In the genomic region with DNA sequence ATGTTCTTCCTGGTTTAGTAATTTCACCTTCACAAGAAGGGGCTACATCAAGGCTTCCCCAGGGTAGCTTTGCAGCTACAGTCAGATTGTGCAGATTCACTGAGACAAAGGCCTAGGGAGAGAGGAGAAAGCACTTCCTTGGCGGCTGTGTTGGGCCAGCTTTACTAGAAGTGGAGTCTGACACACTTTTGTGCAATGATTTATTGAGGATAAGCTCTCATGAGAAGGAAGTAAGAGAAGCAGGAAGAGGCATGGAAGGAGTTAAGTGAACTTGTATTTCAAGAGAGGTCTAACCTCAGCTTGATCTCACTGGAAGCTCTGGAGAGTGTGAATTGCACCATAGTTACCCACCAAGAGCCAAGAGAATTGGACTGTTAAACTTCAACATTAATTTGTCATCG, we compare ENCODE assay signal across 15 cellular contexts.
DNase-seq lines count a peak whose midpoint lies in the region; ATAC-seq and TF ChIP-seq lines count a peak whose summit lies in the region.
"Had no signal": no experiment of that assay in that cellular context is flagged by ENCODE, and none has a peak within 500 bp of the region (broad histone marks: within the 10 kb centered on the region; RNA-seq: fewer than 3 reads in every experiment).

No MANE protein-coding gene starts in this region.

- no peak overlapping the region for H3K14ac ChIP-seq in neuronal stem cell (ENCODE audit: low read length)

- no peak overlapping the region for H3K4me3 ChIP-seq in Panc1 (ENCODE audit: low read depth in 2 of 2, low read length in 2 of 2)
- H3K4me3 ChIP-seq in neuronal stem cell (ENCODE audit: low read length in 2 of 2), result no peak overlapping the region
- H3K4me3 ChIP-seq: A549 had no signal

- POLR2A ChIA-PET in Panc1 (lab: Charles Lee), result no interaction called here

- whole genome bisulfite sequencing in neuronal stem cell (ENCODE audit: extremely low coverage in 2 of 2, insufficient read length in 2 of 2, insufficient replicate concordance in 1 of 2), 2 donors, result no CpG with 5 or more reads among the region's 2 CpGs

- H3K4me1 Mint-ChIP-seq in activated CD8-positive, alpha-beta memory T cell treated with anti-CD3 and anti-CD28 coated beads, Interleukin-2, amount 10 ng/mL, durations not matched to agents 7 days and 5 days, result peaks cover 79% of the 10 kb centered on the region
- H3K4me1 Mint-ChIP-seq in stimulated activated effector memory CD8-positive, alpha-beta T cell treated with anti-CD3 and anti-CD28 coated beads, Interleukin-12 subunit alpha, Interleukin-12 subunit beta, amount 100 ng/mL, for 72 hours, result peaks cover 79% of the 10 kb centered on the region

- in situ Hi-C loops in Panc1 (cut with HindIII; ENCODE audit: low pct_unique_long_range_greater_than_20kb, low sequenced_read_pairs), result no loop called here

- no peak overlapping the region for H4K91ac ChIP-seq in neuronal stem cell (ENCODE audit: low read depth, low read length, poor library complexity)

- H3K36me3 Mint-ChIP-seq in activated CD8-positive, alpha-beta memory T cell treated with anti-CD3 and anti-CD28 coated beads, Interleukin-2, amount 10 ng/mL, durations not matched to agents 7 days and 5 days, result peaks cover 74% of the 10 kb centered on the region
- H3K36me3 Mint-ChIP-seq in stimulated activated effector memory CD8-positive, alpha-beta T cell treated with anti-CD3 and anti-CD28 coated beads, Interleukin-12 subunit alpha, Interleukin-12 subunit beta, amount 100 ng/mL, for 72 hours, result peaks cover 100% of the 10 kb centered on the region

- no peaks in the 10 kb centered on the region for H3K9me3 ChIP-seq in Panc1 (ENCODE audit: control insufficient read depth, insufficient read depth, low read depth, low read length)
- H3K9me3 ChIP-seq in neuronal stem cell (replicated peaks in 1 of 2; ENCODE audit: control insufficient read depth in 2 of 2, insufficient read depth in 1 of 2, low read depth in 1 of 2, low read length in 2 of 2), result peaks cover 0 to 6% of the 10 kb centered on the region in 2 donors
- H3K9me3 ChIP-seq: A549 had no signal

- H2AK5ac ChIP-seq in neuronal stem cell (ENCODE audit: low read depth, low read length), result no peak overlapping the region

- BruUV-seq in Panc1 (replicated peaks; lab: Mats Ljungman, UMichigan), result no TSS peak

- no peak overlapping the region for H3K4me2 ChIP-seq in neuronal stem cell (ENCODE audit: insufficient read depth, low read length, poor library complexity, severe bottlenecking)
- H3K4me2 ChIP-seq: A549 had no signal

- H3K4ac ChIP-seq in neuronal stem cell (ENCODE audit: low read length), result no peak overlapping the region

- H2AFZ ChIP-seq in neuronal stem cell (ENCODE audit: low read length), result no peak overlapping the region

- H3K9me3 Mint-ChIP-seq in activated CD8-positive, alpha-beta memory T cell treated with anti-CD3 and anti-CD28 coated beads, Interleukin-2, amount 10 ng/mL, durations not matched to agents 7 days and 5 days (ENCODE audit: low read depth), result no peaks in the 10 kb centered on the region
- no peaks in the 10 kb centered on the region for H3K9me3 Mint-ChIP-seq in stimulated activated effector memory CD8-positive, alpha-beta T cell treated with anti-CD3 and anti-CD28 coated beads, Interleukin-12 subunit alpha, Interleukin-12 subunit beta, amount 100 ng/mL, for 72 hours
- H3K9me3 Mint-ChIP-seq: endodermal cell had no signal

- CTCF ChIA-PET in activated CD8-positive, alpha-beta memory T cell treated with anti-CD3 and anti-CD28 coated beads, Interleukin-2, amount 10 ng/mL, durations not matched to agents 7 days and 5 days (lab: Charles Lee), result interaction anchor here (1.8 kb wide), 1 partner anchor 8 kb away, joined by 4 read pairs; no protein-coding TSS in a partner anchor
- CTCF ChIA-PET in Panc1 (lab: Charles Lee), result no interaction called here

- ATAC-seq in activated CD8-positive, alpha-beta memory T cell treated with anti-CD3 and anti-CD28 coated beads, Interleukin-2, amount 10 ng/mL, durations not matched to agents 7 days and 5 days, result no peak
- no peak for ATAC-seq in Panc1
- ATAC-seq in esophagus mucosa, result peak; percentile 52
- peak; percentile 44 for ATAC-seq in stimulated activated effector memory CD8-positive, alpha-beta T cell treated with anti-CD3 and anti-CD28 coated beads, Interleukin-12 subunit alpha, Interleukin-12 subunit beta, amount 100 ng/mL, for 72 hours
- ATAC-seq: A549; activated CD4-positive, CD25-positive, alpha-beta regulatory T cell treated with anti-CD3 and anti-CD28 coated beads, Interleukin-2, amount 50 U/mL, for 24 hours had no signal

- no peak overlapping the region for H3K23ac ChIP-seq in neuronal stem cell (ENCODE audit: low read depth, low read length, poor library complexity)

- H3K27me3 ChIP-seq in Panc1 (ENCODE audit: control insufficient read depth, insufficient read depth, low read length) (no peaks in the 10 kb centered on the region), neuronal stem cell (ENCODE audit: control insufficient read depth in 3 of 3, insufficient read depth in 3 of 3, low read depth in 1 of 3, low read length in 3 of 3) (no peaks in the 10 kb centered on the region)

- H3K4me1 ChIP-seq in Panc1 (ENCODE audit: control insufficient read depth, insufficient read depth, low read length), result peaks cover 24% of the 10 kb centered on the region
- H3K4me1 ChIP-seq in neuronal stem cell (ENCODE audit: control insufficient read depth in 2 of 2, insufficient read depth in 1 of 2, low read depth in 1 of 2, low read length in 2 of 2), result peaks cover 7% of the 10 kb centered on the region in 2 donors

- no peak overlapping the region for H2BK12ac ChIP-seq in neuronal stem cell (ENCODE audit: low read length)

- H3K18ac ChIP-seq in neuronal stem cell (ENCODE audit: low read length), result no peak overlapping the region

- no peaks in the 10 kb centered on the region for H3K79me1 ChIP-seq in neuronal stem cell (ENCODE audit: low read depth, low read length)

- DNase-seq in activated CD8-positive, alpha-beta memory T cell treated with anti-CD3 and anti-CD28 coated beads, Interleukin-2, amount 10 ng/mL, durations not matched to agents 7 days and 5 days, result no peak
- no peak for DNase-seq in activated CD8-positive, alpha-beta memory T cell treated with anti-CD3 and anti-CD28 coated beads, Interleukin-2, amount 50 U/mL, for 48 hours
- DNase-seq in Panc1 (ENCODE audit: low read depth, low spot score) (no peak), neuronal stem cell (ENCODE audit: low spot score) (no peak), AG08395 (ENCODE audit: low spot score) (no peak), COLO668 (lab: John Stamatoyannopoulos, UW; ENCODE audit: unreplicated experiment) (no peak)
- DNase-seq in stimulated activated effector memory CD8-positive, alpha-beta T cell treated with anti-CD3 and anti-CD28 coated beads, Interleukin-12 subunit alpha, Interleukin-12 subunit beta, amount 100 ng/mL, for 72 hours (ENCODE audit: low spot score in 2 of 2), result no peak
- DNase-seq: endodermal cell; MM.1S; NCI-H446 treated with DMSO at 0.1 percent for 48 hours; SHP77 treated with DMSO at 0.1 percent for 48 hours; stimulated activated CD4-positive, alpha-beta T cell treated with anti-CD3 and anti-CD28 coated beads, Interleukin-15, amount 100 ng/mL, for 24 hours had no signal

- H3K36me3 ChIP-seq in Panc1 (ENCODE audit: control insufficient read depth, insufficient read depth, low read length), result 0 out of 2 replicates have a peak, but pooled peaks cover 2% of the 10 kb centered on the region
- peaks cover 0 to 83% of the 10 kb centered on the region in 2 donors for H3K36me3 ChIP-seq in neuronal stem cell (replicated peaks in 1 of 2; ENCODE audit: control insufficient read depth in 2 of 2, insufficient read depth in 2 of 2, low read length in 2 of 2)

- no peak for TF ChIP-seq CTCF in Panc1 (IDR thresholded peaks at IDR 0.05)

- H3K27ac ChIP-seq in Panc1 (ENCODE audit: low read length), result peak overlapping the region; percentile 29; the same call in 1 of the 2 replicates
- H3K27ac ChIP-seq in neuronal stem cell (replicated peaks; ENCODE audit: low read length), result no peak overlapping the region

- no peak overlapping the region for H3K9ac ChIP-seq in neuronal stem cell (ENCODE audit: low read depth, low read length, poor library complexity)

- H2BK120ac ChIP-seq in neuronal stem cell (ENCODE audit: low read depth, low read length), result no peak overlapping the region

- no peak overlapping the region for H4K8ac ChIP-seq in neuronal stem cell (ENCODE audit: low read depth, low read length)

- intact Hi-C loops in Panc1 (cut with micrococcal nuclease; ENCODE audit: unreplicated experiment), result no loop called here

- no peaks in the 10 kb centered on the region for H3K27me3 Mint-ChIP-seq in activated CD8-positive, alpha-beta memory T cell treated with anti-CD3 and anti-CD28 coated beads, Interleukin-2, amount 10 ng/mL, durations not matched to agents 7 days and 5 days

- no peak overlapping the region for H2BK5ac ChIP-seq in neuronal stem cell (ENCODE audit: low read length)

- no peak overlapping the region for H2BK15ac ChIP-seq in neuronal stem cell (ENCODE audit: low read length)

- no peak overlapping the region for H3K4me3 Mint-ChIP-seq in activated CD8-positive, alpha-beta memory T cell treated with anti-CD3 and anti-CD28 coated beads, Interleukin-2, amount 10 ng/mL, durations not matched to agents 7 days and 5 days
- H3K4me3 Mint-ChIP-seq in stimulated activated effector memory CD8-positive, alpha-beta T cell treated with anti-CD3 and anti-CD28 coated beads, Interleukin-12 subunit alpha, Interleukin-12 subunit beta, amount 100 ng/mL, for 72 hours, result no peak overlapping the region
- H3K4me3 Mint-ChIP-seq: endodermal cell had no signal

- peak overlapping the region; percentile 9 for H3K27ac Mint-ChIP-seq in activated CD8-positive, alpha-beta memory T cell treated with anti-CD3 and anti-CD28 coated beads, Interleukin-2, amount 10 ng/mL, durations not matched to agents 7 days and 5 days
- peak overlapping the region; percentile 81 for H3K27ac Mint-ChIP-seq in stimulated activated effector memory CD8-positive, alpha-beta T cell treated with anti-CD3 and anti-CD28 coated beads, Interleukin-12 subunit alpha, Interleukin-12 subunit beta, amount 100 ng/mL, for 72 hours
- H3K27ac Mint-ChIP-seq: endodermal cell had no signal

Comparison
In these comparisons a context has a peak if more than half of its experiments do, and no peak if none do; other contexts are left out.
1. ATAC-seq: peak in esophagus mucosa (single experiment) and stimulated activated effector memory CD8-positive, alpha-beta T cell treated with anti-CD3 and anti-CD28 coated beads, Interleukin-12 subunit alpha, Interleukin-12 subunit beta, amount 100 ng/mL, for 72 hours (single experiment); none in activated CD8-positive, alpha-beta memory T cell treated with anti-CD3 and anti-CD28 coated beads, Interleukin-2, amount 10 ng/mL, durations not matched to agents 7 days and 5 days (single experiment) and Panc1 (single experiment).